In genomic region chr12:98501266-98501629, GRCh38 we compare ENCODE assay signal across 8 cellular contexts. TPM values are rescaled to one million over a fixed set of nuclear protein-coding genes. Genes with fewer than 3 reads are reported as not detected.
DNase-seq lines count a peak whose midpoint lies in the region; ATAC-seq and TF ChIP-seq lines count a peak whose summit lies in the region.
"Not testable (repeated sequence)": the region's sequence is repeated elsewhere in the genome, so short reads cannot be mapped to it uniquely, and the experiment has no call there.

No MANE protein-coding gene starts in this region.

- H3K27me3 ChIP-seq in HCT116 (ENCODE audit: insufficient read depth, low read length); body of pancreas: not testable (repeated sequence)

- not testable (repeated sequence) for TF ChIP-seq RAD21 in HCT116 (IDR thresholded peaks at IDR 0.05; ENCODE audit: low read depth)

- not testable (repeated sequence) for H3K36me3 Mint-ChIP-seq in WTC11; activated T-helper 1 cell treated with anti-CD3 and anti-CD28 coated beads, Interleukin-12 subunit alpha, Interleukin-12 subunit beta, Interleukin-2, Interleukin-4 antibody, amounts not matched to agents 30 ng/mL and 10 ng/mL and 1 ng/mL, durations not matched to agents 14 hours and 24 hours and 36 hours (ENCODE audit: low read depth); immature natural killer cell
- H3K36me3 Mint-ChIP-seq in natural killer cell, result peaks cover 15% of the 10 kb centered on the region
- H3K36me3 Mint-ChIP-seq in stimulated activated effector memory CD8-positive, alpha-beta T cell treated with anti-CD3 and anti-CD28 coated beads, Interleukin-12 subunit alpha, Interleukin-12 subunit beta, amount 100 ng/mL, for 72 hours, result peaks cover 38% of the 10 kb centered on the region

- not testable (repeated sequence) for H3K79me2 ChIP-seq in HCT116 (ENCODE audit: insufficient read depth, low read length)

- not testable (repeated sequence) for H3K9me2 ChIP-seq in HCT116 (ENCODE audit: insufficient read depth)

- peak overlapping the region; percentile 99 for H2AFZ ChIP-seq in HCT116 (ENCODE audit: low read depth, low read length, poor library complexity, severe bottlenecking)

- TSS peak; percentile 95 for BruUV-seq in HCT116 (replicated peaks; lab: Mats Ljungman, UMichigan)

- RAD21 ChIA-PET in HCT116 (lab: Charles Lee; ENCODE audit: low non-redundant PET in 1 of 2, low total read pairs in 2 of 2, uncharacterized antibody in 2 of 2, unreplicated experiment in 2 of 2), result not testable (repeated sequence)

- CTCF ChIA-PET in HCT116 (lab: Charles Lee), result interaction anchor here (1.1 to 1.5 kb wide), 2 partner anchors 10 to 31 kb away, joined by 3 to 18 read pairs; no protein-coding TSS in a partner anchor
- CTCF ChIA-PET in WTC11 (lab: Charles Lee), result interaction anchor here (1.1 to 1.3 kb wide), 2 partner anchors 10 to 32 kb away, joined by 3 to 5 read pairs; no protein-coding TSS in a partner anchor

- not testable (repeated sequence) for ATAC-seq in HCT116; WTC11; body of pancreas; natural killer cell; stimulated activated effector memory CD8-positive, alpha-beta T cell treated with anti-CD3 and anti-CD28 coated beads, Interleukin-12 subunit alpha, Interleukin-12 subunit beta, amount 100 ng/mL, for 72 hours

- H3K4me1 Mint-ChIP-seq in WTC11, result not testable (repeated sequence)
- H3K4me1 Mint-ChIP-seq in activated T-helper 1 cell treated with anti-CD3 and anti-CD28 coated beads, Interleukin-12 subunit alpha, Interleukin-12 subunit beta, Interleukin-2, Interleukin-4 antibody, amounts not matched to agents 30 ng/mL and 10 ng/mL and 1 ng/mL, durations not matched to agents 14 hours and 24 hours and 36 hours (ENCODE audit: low read depth), result peaks cover 27% of the 10 kb centered on the region
- H3K4me1 Mint-ChIP-seq in immature natural killer cell, result peaks cover 25 to 30% of the 10 kb centered on the region in 2 donors
- peaks cover 18 to 23% of the 10 kb centered on the region in 2 donors for H3K4me1 Mint-ChIP-seq in natural killer cell
- H3K4me1 Mint-ChIP-seq in stimulated activated effector memory CD8-positive, alpha-beta T cell treated with anti-CD3 and anti-CD28 coated beads, Interleukin-12 subunit alpha, Interleukin-12 subunit beta, amount 100 ng/mL, for 72 hours, result peaks cover 33% of the 10 kb centered on the region

- not testable (repeated sequence) for H3K27me3 Mint-ChIP-seq in WTC11 (ENCODE audit: low read depth)
- peaks cover 11% of the 10 kb centered on the region for H3K27me3 Mint-ChIP-seq in activated T-helper 1 cell treated with anti-CD3 and anti-CD28 coated beads, Interleukin-12 subunit alpha, Interleukin-12 subunit beta, Interleukin-2, Interleukin-4 antibody, amounts not matched to agents 30 ng/mL and 10 ng/mL and 1 ng/mL, durations not matched to agents 14 hours and 24 hours and 36 hours (ENCODE audit: insufficient read depth)
- H3K27me3 Mint-ChIP-seq in immature natural killer cell (ENCODE audit: low read depth in 3 of 3) (peaks cover 24 to 30% (median 26%) of the 10 kb centered on the region in 3 donors), natural killer cell (ENCODE audit: low read depth in 2 of 2) (peaks cover 8 to 11% of the 10 kb centered on the region in 2 donors)

- peak overlapping the region; percentile 34; the same call in 1 of the 2 replicates for H3K9ac ChIP-seq in HCT116 (ENCODE audit: low read length)

- not testable (repeated sequence) for H3K36me3 ChIP-seq in HCT116 (ENCODE audit: control insufficient read depth in 1 of 2, insufficient read depth in 2 of 2, low read length in 2 of 2); body of pancreas (replicated peaks in 1 of 2; ENCODE audit: insufficient read depth in 1 of 2, low read depth in 2 of 2)

- H3K27ac Mint-ChIP-seq in WTC11, result not testable (repeated sequence)
- H3K27ac Mint-ChIP-seq in activated T-helper 1 cell treated with anti-CD3 and anti-CD28 coated beads, Interleukin-12 subunit alpha, Interleukin-12 subunit beta, Interleukin-2, Interleukin-4 antibody, amounts not matched to agents 30 ng/mL and 10 ng/mL and 1 ng/mL, durations not matched to agents 14 hours and 24 hours and 36 hours, result peak overlapping the region; percentile 57
- peak overlapping the region in 2 of 6 donors; percentile 13 to 40 for H3K27ac Mint-ChIP-seq in immature natural killer cell
- peak overlapping the region; percentile 100 for H3K27ac Mint-ChIP-seq in natural killer cell
- H3K27ac Mint-ChIP-seq in stimulated activated effector memory CD8-positive, alpha-beta T cell treated with anti-CD3 and anti-CD28 coated beads, Interleukin-12 subunit alpha, Interleukin-12 subunit beta, amount 100 ng/mL, for 72 hours, result peak overlapping the region; percentile 83

- TF ChIP-seq CTCF in 22Rv1 (IDR thresholded peaks at IDR 0.05); HCT116 (IDR thresholded peaks at IDR 0.05 in 2 of 3, conservative IDR thresholded peaks at IDR 0.05 in 1 of 3; ENCODE audit: borderline replicate concordance in 1 of 3, insufficient read depth in 1 of 3, low read depth in 2 of 3, low read length in 2 of 3); WTC11 (IDR thresholded peaks at IDR 0.05); body of pancreas (IDR thresholded peaks at IDR 0.05); natural killer cell (IDR thresholded peaks at IDR 0.05): not testable (repeated sequence)

- H3K9me3 ChIP-seq in HCT116 (ENCODE audit: control insufficient read depth in 1 of 2, insufficient read depth in 1 of 2, low read depth in 1 of 2, low read length in 2 of 2); body of pancreas: not testable (repeated sequence)

- H3K4me3 ChIP-seq in HCT116 (replicated peaks in 1 of 2; ENCODE audit: low read depth in 1 of 2, low read length in 2 of 2), result peak overlapping the region in 1 of 2 experiments; percentile 40; a peak in 3 of 4 replicates
- not testable (repeated sequence) for H3K4me3 ChIP-seq in body of pancreas

- H3K27ac ChIP-seq in 22Rv1, result peak overlapping the region; percentile 99
- peak overlapping the region; percentile 51 for H3K27ac ChIP-seq in HCT116 (ENCODE audit: low read depth, low read length)
- peak overlapping the region; percentile 82 to 95 (median 86) for H3K27ac ChIP-seq in body of pancreas

- POLR2A ChIA-PET in HCT116 (lab: Charles Lee), result interaction anchor here (1.0 kb wide), 1 partner anchor 15 kb away, joined by 4 read pairs; no protein-coding TSS in a partner anchor
- POLR2A ChIA-PET in WTC11 (lab: Charles Lee), result interaction anchor here (0.5 kb wide), 1 partner anchor 14 kb away, joined by 4 read pairs; the partner anchor contains the start of gene TMPO

- not testable (repeated sequence) for TF ChIP-seq POLR2A in HCT116 (IDR thresholded peaks at IDR 0.05; ENCODE audit: borderline replicate concordance, extremely low read depth, insufficient read depth, insufficient read length); body of pancreas (IDR thresholded peaks at IDR 0.05)

- intact Hi-C loops in HCT116 (cut with micrococcal nuclease) (loop anchor here (5.0 kb wide), 1 partner anchor 91 kb away; the partner anchor contains the start of gene SLC25A3), natural killer cell (cut with micrococcal nuclease) (loop anchor here (5.0 kb wide), 2 partner anchors 146 to 1701 kb away; partner anchors contain the start of genes ACTR6 and APAF1)
- intact Hi-C loops in activated T-helper 1 cell treated with anti-CD3 and anti-CD28 coated beads, Interleukin-12 subunit alpha, Interleukin-12 subunit beta, Interleukin-2, Interleukin-4 antibody, amounts not matched to agents 30 ng/mL and 10 ng/mL and 1 ng/mL, durations not matched to agents 14 hours and 24 hours and 36 hours (cut with micrococcal nuclease), result loop anchor here (5.0 kb wide), 5 partner anchors 241 to 1766 kb away; partner anchors contain the start of genes ACTR6, BLTP3B, DEPDC4 and NEDD1
- intact Hi-C loops in body of pancreas (cut with DNase I), result not testable (repeated sequence)

- peak overlapping the region; percentile 73 for H3K4me2 ChIP-seq in HCT116 (ENCODE audit: low read length)

- peaks cover 32 to 58% of the 10 kb centered on the region in 2 experiments; a peak in 3 of 4 replicates for H3K4me1 ChIP-seq in HCT116 (ENCODE audit: control insufficient read depth in 1 of 2, insufficient read depth in 2 of 2, low read length in 2 of 2)
- peaks cover 43% of the 10 kb centered on the region for H3K4me1 ChIP-seq in body of pancreas

- not testable (repeated sequence) for DNase-seq in HCT116 (ENCODE audit: low read depth, low spot score); WTC11 (ENCODE audit: low spot score); activated T-helper 1 cell treated with anti-CD3 and anti-CD28 coated beads, Interleukin-12 subunit alpha, Interleukin-12 subunit beta, Interleukin-2, Interleukin-4 antibody, amounts not matched to agents 30 ng/mL and 10 ng/mL and 1 ng/mL, durations not matched to agents 14 hours and 24 hours and 36 hours (ENCODE audit: low spot score); body of pancreas; immature natural killer cell; natural killer cell; stimulated activated effector memory CD8-positive, alpha-beta T cell treated with anti-CD3 and anti-CD28 coated beads, Interleukin-12 subunit alpha, Interleukin-12 subunit beta, amount 100 ng/mL, for 72 hours (ENCODE audit: low spot score in 2 of 2)

- not testable (repeated sequence) for H3K9me3 Mint-ChIP-seq in WTC11; activated T-helper 1 cell treated with anti-CD3 and anti-CD28 coated beads, Interleukin-12 subunit alpha, Interleukin-12 subunit beta, Interleukin-2, Interleukin-4 antibody, amounts not matched to agents 30 ng/mL and 10 ng/mL and 1 ng/mL, durations not matched to agents 14 hours and 24 hours and 36 hours; natural killer cell; stimulated activated effector memory CD8-positive, alpha-beta T cell treated with anti-CD3 and anti-CD28 coated beads, Interleukin-12 subunit alpha, Interleukin-12 subunit beta, amount 100 ng/mL, for 72 hours
- peaks cover 0 to 14% (median 5%) of the 10 kb centered on the region in 6 donors for H3K9me3 Mint-ChIP-seq in immature natural killer cell

- H3K4me3 Mint-ChIP-seq in WTC11, result peak overlapping the region; percentile 33; the same call in 1 of the 2 replicates
- H3K4me3 Mint-ChIP-seq in activated T-helper 1 cell treated with anti-CD3 and anti-CD28 coated beads, Interleukin-12 subunit alpha, Interleukin-12 subunit beta, Interleukin-2, Interleukin-4 antibody, amounts not matched to agents 30 ng/mL and 10 ng/mL and 1 ng/mL, durations not matched to agents 14 hours and 24 hours and 36 hours, result peak overlapping the region; percentile 63
- H3K4me3 Mint-ChIP-seq in immature natural killer cell, result peak overlapping the region in 4 of 5 donors; percentile 17 to 67 (median 34)
- H3K4me3 Mint-ChIP-seq in natural killer cell, result peak overlapping the region; percentile 79
- peak overlapping the region; percentile 69 for H3K4me3 Mint-ChIP-seq in stimulated activated effector memory CD8-positive, alpha-beta T cell treated with anti-CD3 and anti-CD28 coated beads, Interleukin-12 subunit alpha, Interleukin-12 subunit beta, amount 100 ng/mL, for 72 hours

- 94% methylated on average over 15 of the region's 15 CpGs for WGBS in body of pancreas, 2 donors

- H4K20me1 ChIP-seq in HCT116 (ENCODE audit: insufficient read depth), result not testable (repeated sequence)

RNA-seq across cellular contexts. Expression of gene TMPO, which starts 14.1 kb away (rescaled TPM):
- total RNA-seq in HCT116 (2021; ENCODE audit: unreplicated experiment) (207 TPM), WTC11 (2021) (171 to 177 TPM (median 176 TPM) in 3 replicates), body of pancreas (10 to 100 TPM; 84.7 to 94.9 TPM), natural killer cell (10 to 100 TPM; 72.8 to 89.4 (median 85.5) TPM)
- 38.6 and 56.5 TPM in 2 replicates for polyA plus RNA-seq in HCT116 (2012)
- total RNA-seq in activated T-helper 1 cell treated with anti-CD3 and anti-CD28 coated beads, Interleukin-12 subunit alpha, Interleukin-12 subunit beta, Interleukin-2, Interleukin-4 antibody, amounts not matched to agents 30 ng/mL and 10 ng/mL and 1 ng/mL, durations not matched to agents 14 hours and 24 hours and 36 hours, result 314 and 321 TPM in 2 replicates
- 10 to 100 TPM; 25.6 to 43.7 (median 35.9) TPM for polyA plus RNA-seq in immature natural killer cell
